In the genomic region with DNA sequence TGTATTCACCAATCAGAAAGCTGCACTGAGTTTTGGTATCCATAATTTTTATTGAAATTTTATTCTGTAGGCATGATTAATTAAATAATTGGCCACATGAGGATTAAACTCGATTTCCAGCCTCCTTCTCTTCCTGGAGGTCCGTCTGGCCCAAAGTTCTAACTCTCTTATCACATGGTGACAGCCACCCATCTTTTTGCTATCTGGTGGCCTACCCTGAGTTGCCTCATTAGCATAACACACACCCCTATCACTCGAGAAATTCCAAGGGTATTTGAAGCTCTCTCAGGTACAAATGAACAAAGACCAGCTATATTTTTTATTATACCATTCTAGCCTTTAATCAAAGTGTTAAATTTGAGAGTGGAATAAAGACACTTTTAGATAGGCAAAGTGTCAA, we compare ENCODE assay signal across 28 cellular contexts. TPM values are rescaled to one million over a fixed set of nuclear protein-coding genes. Genes with fewer than 3 reads are reported as not detected.
DNase-seq lines count a peak whose midpoint lies in the region; FAIRE-seq and TF ChIP-seq lines count a peak whose summit lies in the region.
"Had no signal": no experiment of that assay in that cellular context is flagged by ENCODE, and none has a peak within 500 bp of the region (broad histone marks: within the 10 kb centered on the region; RNA-seq: fewer than 3 reads in every experiment).

No MANE protein-coding gene starts in this region.

- H3K4me3 ChIP-seq in BLaER1 treated with 17β-estradiol and CSF1 and Interleukin-3, amounts not matched to agents 10 nM and 100 nM = no peak overlapping the region
- H3K4me3 ChIP-seq in OCI-LY1 (ENCODE audit: low read depth, low read length, poor library complexity, severe bottlenecking) (no peak overlapping the region), mesendoderm (ENCODE audit: low read length) (no peak overlapping the region)
- H3K4me3 ChIP-seq: thoracic aorta, uterus had no signal

- H4K8ac ChIP-seq in mesendoderm (ENCODE audit: low read depth, low read length) = no peak overlapping the region

- no CpG with 5 or more reads among the region's 3 CpGs for WGBS in mesendoderm (ENCODE audit: extremely low coverage, insufficient coverage, low lambda C conversion rate)

- no peaks in the 10 kb centered on the region for H3K9me3 Mint-ChIP-seq in chondrocyte (ENCODE audit: low read depth)
- H3K9me3 Mint-ChIP-seq in endothelial cell (ENCODE audit: unreplicated experiment) = no peaks in the 10 kb centered on the region
- H3K9me3 Mint-ChIP-seq: activated naive CD4-positive, alpha-beta T cell treated with anti-CD3 and anti-CD28 coated beads, Interleukin-2, amount 50 U/mL, for 72 hours; stimulated activated naive CD8-positive, alpha-beta T cell treated with anti-CD3 and anti-CD28 coated beads, Interleukin-15, Interleukin-2, amounts not matched to agents 100 ng/mL and 50 ng/mL, for 24 hours; T-helper 2 cell treated with Interferon-gamma antibody and Interleukin-4, amounts not matched to agents 5 μg/mL and 100 μg/mL, for 36 hours had no signal

- H3K27me3 Mint-ChIP-seq in chondrocyte (ENCODE audit: low read depth) (no peaks in the 10 kb centered on the region), endothelial cell (ENCODE audit: unreplicated experiment) (no peaks in the 10 kb centered on the region)
- H3K27me3 Mint-ChIP-seq: stimulated activated naive CD8-positive, alpha-beta T cell treated with anti-CD3 and anti-CD28 coated beads, Interleukin-15, Interleukin-2, amounts not matched to agents 100 ng/mL and 50 ng/mL, for 24 hours had no signal

- peaks cover 71 to 99% (median 86%) of the 10 kb centered on the region in 11 experiments for H3K36me3 ChIP-seq in BLaER1 treated with 17β-estradiol and CSF1 and Interleukin-3, amounts not matched to agents 10 nM and 100 nM
- peaks cover 58% of the 10 kb centered on the region for H3K36me3 ChIP-seq in OCI-LY1 (ENCODE audit: insufficient read depth, low read length)
- H3K36me3 ChIP-seq in mesendoderm (ENCODE audit: control insufficient read depth, insufficient read depth, low read length) = no peaks in the 10 kb centered on the region
- H3K36me3 ChIP-seq: uterus had no signal

- H3K4me1 ChIP-seq in BLaER1 treated with 17β-estradiol and CSF1 and Interleukin-3, amounts not matched to agents 10 nM and 100 nM = peaks cover 16 to 25% (median 21%) of the 10 kb centered on the region in 10 experiments
- H3K4me1 ChIP-seq in OCI-LY1 (ENCODE audit: insufficient read depth, low read length, severe bottlenecking) (peaks cover 15% of the 10 kb centered on the region), mesendoderm (ENCODE audit: control insufficient read depth, low read depth, low read length) (peaks cover 2% of the 10 kb centered on the region)
- H3K4me1 ChIP-seq: foreskin keratinocyte, uterus had no signal

- no peak overlapping the region for H2BK5ac ChIP-seq in mesendoderm (ENCODE audit: low read length)

- H2BK15ac ChIP-seq in mesendoderm (replicated peaks; ENCODE audit: low read depth) = no peak overlapping the region

- no peak overlapping the region for H2BK120ac ChIP-seq in mesendoderm (ENCODE audit: low read depth, low read length)

- no peak overlapping the region for H3K4ac ChIP-seq in mesendoderm (ENCODE audit: low read depth, low read length)

- no peaks in the 10 kb centered on the region for H3K79me1 ChIP-seq in mesendoderm (ENCODE audit: low read length)

- H3K27me3 ChIP-seq in BLaER1 treated with 17β-estradiol and CSF1 and Interleukin-3, amounts not matched to agents 10 nM and 100 nM = no peaks in the 10 kb centered on the region
- H3K27me3 ChIP-seq in OCI-LY1 (ENCODE audit: insufficient read depth, low read length) (no peaks in the 10 kb centered on the region), mesendoderm (ENCODE audit: insufficient read depth, low read length, poor library complexity) (no peaks in the 10 kb centered on the region)
- H3K27me3 ChIP-seq: foreskin keratinocyte, uterus had no signal

- H3K36me3 Mint-ChIP-seq in chondrocyte (ENCODE audit: low read depth) (peaks cover 24% of the 10 kb centered on the region), endothelial cell (ENCODE audit: low read depth, unreplicated experiment) (peaks cover 25% of the 10 kb centered on the region)

- H3K9ac ChIP-seq in BLaER1 treated with 17β-estradiol and CSF1 and Interleukin-3, amounts not matched to agents 10 nM and 100 nM = no peak overlapping the region
- H3K9ac ChIP-seq in OCI-LY1 (ENCODE audit: low read length) (no peak overlapping the region), mesendoderm (ENCODE audit: low read length) (no peak overlapping the region)

- H4K20me1 ChIP-seq in BLaER1 treated with 17β-estradiol and CSF1 and Interleukin-3, amounts not matched to agents 10 nM and 100 nM = no peaks in the 10 kb centered on the region; a peak in 1 of 22 replicates
- no peaks in the 10 kb centered on the region for H4K20me1 ChIP-seq in OCI-LY1 (ENCODE audit: insufficient read depth, low read length)

- no peak for FAIRE-seq in urothelium cell line (lab: Jason Lieb, UNC)
- FAIRE-seq: bronchial epithelial cell, colon, G401.6 had no signal

- no peaks in the 10 kb centered on the region for H3K9me2 ChIP-seq in OCI-LY1 (ENCODE audit: low read depth, low read length)

- H3K9me3 ChIP-seq in BLaER1 treated with 17β-estradiol and CSF1 and Interleukin-3, amounts not matched to agents 10 nM and 100 nM (replicated peaks in 1 of 11) = no peaks in the 10 kb centered on the region
- no peaks in the 10 kb centered on the region for H3K9me3 ChIP-seq in OCI-LY1 (ENCODE audit: low read length)
- H3K9me3 ChIP-seq: thoracic aorta, uterus had no signal

- H3K79me2 ChIP-seq in OCI-LY1 (ENCODE audit: insufficient read depth, low read length) = no peaks in the 10 kb centered on the region
- no peaks in the 10 kb centered on the region for H3K79me2 ChIP-seq in mesendoderm (ENCODE audit: control insufficient read depth, insufficient read depth, low read length)

- no peak overlapping the region for H4K5ac ChIP-seq in mesendoderm (ENCODE audit: low read length)

- H3K4me3 Mint-ChIP-seq in chondrocyte (ENCODE audit: unreplicated experiment) = no peak overlapping the region
- no peak overlapping the region for H3K4me3 Mint-ChIP-seq in endothelial cell (ENCODE audit: unreplicated experiment)
- H3K4me3 Mint-ChIP-seq: stimulated activated naive CD8-positive, alpha-beta T cell treated with anti-CD3 and anti-CD28 coated beads, Interleukin-15, Interleukin-2, amounts not matched to agents 100 ng/mL and 50 ng/mL, for 24 hours; T-helper 2 cell treated with Interferon-gamma antibody and Interleukin-4, amounts not matched to agents 5 μg/mL and 100 μg/mL, for 36 hours had no signal

- H3K23ac ChIP-seq in mesendoderm (ENCODE audit: low read length) = no peak overlapping the region

- TF ChIP-seq CTCF in OCI-LY1 (IDR thresholded peaks at IDR 0.05; ENCODE audit: low read length) (no peak), chondrocyte (IDR thresholded peaks at IDR 0.05) (no peak), endothelial cell (IDR thresholded peaks at IDR 0.05; ENCODE audit: unreplicated experiment) (no peak)

- peak overlapping the region; percentile 28 for H3K18ac ChIP-seq in mesendoderm (ENCODE audit: low read length)

- H3F3A ChIP-seq in OCI-LY1 (ENCODE audit: insufficient read depth, low read length) = no peaks in the 10 kb centered on the region

- no peak overlapping the region for H2AFZ ChIP-seq in OCI-LY1 (ENCODE audit: low read length)

- peak overlapping the region; percentile 62 for H3K27ac Mint-ChIP-seq in chondrocyte (ENCODE audit: unreplicated experiment)
- no peak overlapping the region for H3K27ac Mint-ChIP-seq in endothelial cell (ENCODE audit: unreplicated experiment)
- H3K27ac Mint-ChIP-seq: stimulated activated naive CD8-positive, alpha-beta T cell treated with anti-CD3 and anti-CD28 coated beads, Interleukin-15, Interleukin-2, amounts not matched to agents 100 ng/mL and 50 ng/mL, for 24 hours; T-helper 2 cell treated with Interferon-gamma antibody and Interleukin-4, amounts not matched to agents 5 μg/mL and 100 μg/mL, for 36 hours had no signal

- no peak overlapping the region for H2AK5ac ChIP-seq in mesendoderm (ENCODE audit: low read length)

- H3K4me1 Mint-ChIP-seq in chondrocyte (ENCODE audit: low read depth) = peaks cover 43% of the 10 kb centered on the region
- peaks cover 8% of the 10 kb centered on the region for H3K4me1 Mint-ChIP-seq in endothelial cell (ENCODE audit: unreplicated experiment)

- no peak overlapping the region for H3K56ac ChIP-seq in mesendoderm (ENCODE audit: low read length)

- H3K4me2 ChIP-seq in BLaER1 treated with 17β-estradiol and CSF1 and Interleukin-3, amounts not matched to agents 10 nM and 100 nM = peak overlapping the region; percentile 19 to 69 (median 42); a peak in 20 of 22 replicates
- peak overlapping the region; percentile 35; the same call in 1 of the 2 replicates for H3K4me2 ChIP-seq in OCI-LY1 (ENCODE audit: low read length)
- no peak overlapping the region for H3K4me2 ChIP-seq in mesendoderm (ENCODE audit: low read length)

- no peak for DNase-seq in chondrocyte (ENCODE audit: low spot score)
- DNase-seq in mesendoderm = peak; percentile 75
- DNase-seq in germinal center (ENCODE audit: low spot score) = no peak
- DNase-seq in activated CD8-positive, alpha-beta memory T cell treated with anti-CD3 and anti-CD28 coated beads for 24 hours = no peak
- DNase-seq in urothelium cell line (ENCODE audit: low spot score) = no peak
- no peak for DNase-seq in endothelial cell (ENCODE audit: low spot score)
- DNase-seq: activated CD4-positive, alpha-beta T cell treated with anti-CD3 and anti-CD28 coated beads, Interleukin-2, amount 50 U/mL, for 48 hours; activated CD4-positive, CD25-positive, alpha-beta regulatory T cell; activated CD8-positive, alpha-beta memory T cell treated with anti-CD3 and anti-CD28 coated beads, Interleukin-2, amount 50 U/mL, for 48 hours; DMS53; effector CD8-positive, alpha-beta T cell; foreskin keratinocyte; Kasumi-1; NCI-H2171 treated with DMSO at 0.1 percent for 48 hours; NCI-H524; nucleus accumbens; SHP77; stimulated activated CD4-positive, alpha-beta T cell treated with anti-CD3 and anti-CD28 coated beads, Interleukin-15, amount 100 ng/mL, for 24 hours; uterus had no signal

- H3K27ac ChIP-seq in BLaER1 treated with 17β-estradiol and CSF1 and Interleukin-3, amounts not matched to agents 10 nM and 100 nM = peak overlapping the region in 3 of 11 experiments; percentile 1 to 15 (median 1); a peak in 1 of 22 replicates
- H3K27ac ChIP-seq in OCI-LY1 (ENCODE audit: low read depth, low read length, poor library complexity, severe bottlenecking) = peak overlapping the region; percentile 77
- no peak overlapping the region for H3K27ac ChIP-seq in mesendoderm (ENCODE audit: low read depth, low read length)
- H3K27ac ChIP-seq: foreskin keratinocyte, thoracic aorta, uterus had no signal

RNA-seq across cellular contexts. Expression of a gene that starts 57.7 kb away (rescaled TPM):
- total RNA-seq in chondrocyte (43.9 to 48.7 TPM (median 46.8 TPM) in 3 replicates), endothelial cell (ENCODE audit: unreplicated experiment) (66.5 TPM)
- polyA plus RNA-seq in mesendoderm (2013, experiment 1 of 2) = 13.7 TPM
- 13.6 TPM for polyA plus RNA-seq in mesendoderm (2013, experiment 2 of 2)
